ENCODE assay signal across 8 cellular contexts in genomic region chr1:212289262-212290077, GRCh38. TPM values are rescaled to one million over a fixed set of nuclear protein-coding genes. Genes with fewer than 3 reads are reported as not detected.
DNase-seq lines count a peak whose midpoint lies in the region; ATAC-seq lines count a peak whose summit lies in the region.
"Had no signal": no experiment of that assay in that cellular context is flagged by ENCODE, and none has a peak within 500 bp of the region (broad histone marks: within the 10 kb centered on the region; RNA-seq: fewer than 3 reads in every experiment).

No MANE protein-coding gene starts in this region.

- H3K4me1 Mint-ChIP-seq in CD4-positive, alpha-beta memory T cell: peaks cover 53 to 77% (median 65%) of the 10 kb centered on the region in 4 donors
- peaks cover 56% of the 10 kb centered on the region for H3K4me1 Mint-ChIP-seq in activated T-helper 2 cell treated with anti-CD3 and anti-CD28 coated beads, Interferon-gamma antibody, Interleukin-2, Interleukin-4, amounts not matched to agents 10 μg/mL and 5 μg/mL and 100 μg/mL, durations not matched to agents 14 hours and 24 hours and 36 hours (ENCODE audit: low read depth)
- peaks cover 42 to 77% (median 68%) of the 10 kb centered on the region in 7 donors for H3K4me1 Mint-ChIP-seq in naive thymus-derived CD4-positive, alpha-beta T cell

- H3K9me3 ChIP-seq in CD4-positive, alpha-beta memory T cell (ENCODE audit: control insufficient read depth in 1 of 2, low read length in 2 of 2): no peaks in the 10 kb centered on the region
- no peaks in the 10 kb centered on the region for H3K9me3 ChIP-seq in GM23248 (ENCODE audit: low read depth)
- H3K9me3 ChIP-seq in naive thymus-derived CD4-positive, alpha-beta T cell (ENCODE audit: control insufficient read depth in 2 of 3, low read length in 3 of 3): no peaks in the 10 kb centered on the region

- peak overlapping the region in 2 of 7 donors; percentile 27 to 28 for H3K27ac Mint-ChIP-seq in CD4-positive, alpha-beta memory T cell
- H3K27ac Mint-ChIP-seq in activated T-helper 2 cell treated with anti-CD3 and anti-CD28 coated beads, Interferon-gamma antibody, Interleukin-2, Interleukin-4, amounts not matched to agents 10 μg/mL and 5 μg/mL and 100 μg/mL, durations not matched to agents 14 hours and 24 hours and 36 hours: peak overlapping the region; percentile 13
- peak overlapping the region in 2 of 9 donors; percentile 28 to 36 for H3K27ac Mint-ChIP-seq in naive thymus-derived CD4-positive, alpha-beta T cell

- no peak for DNase-seq in CD4-positive, alpha-beta memory T cell
- no peak for DNase-seq in GM23248
- DNase-seq in activated T-helper 2 cell treated with anti-CD3 and anti-CD28 coated beads, Interferon-gamma antibody, Interleukin-2, Interleukin-4, amounts not matched to agents 10 μg/mL and 5 μg/mL and 100 μg/mL, durations not matched to agents 14 hours and 24 hours and 36 hours (ENCODE audit: low spot score): no peak
- no peak for DNase-seq in naive thymus-derived CD4-positive, alpha-beta T cell
- DNase-seq in HuH-7 (ENCODE audit: low spot score): no peak
- no peak for DNase-seq in UCSD-AML1 (lab: John Stamatoyannopoulos, UW; ENCODE audit: unreplicated experiment)
- DNase-seq: activated CD8-positive, alpha-beta memory T cell treated with anti-CD3 and anti-CD28 coated beads for 24 hours had no signal

- WGBS in GM23248 (ENCODE audit: low coverage in 1 of 2, low lambda C conversion rate in 2 of 2, missing lambda C conversion rate in 2 of 2), 2 experiments: 75 to 80% methylated on average over 4 of the region's 4 CpGs

- H3K36me3 Mint-ChIP-seq in CD4-positive, alpha-beta memory T cell: peaks cover 0 to 14% of the 10 kb centered on the region in 2 donors
- peaks cover 13% of the 10 kb centered on the region for H3K36me3 Mint-ChIP-seq in activated T-helper 2 cell treated with anti-CD3 and anti-CD28 coated beads, Interferon-gamma antibody, Interleukin-2, Interleukin-4, amounts not matched to agents 10 μg/mL and 5 μg/mL and 100 μg/mL, durations not matched to agents 14 hours and 24 hours and 36 hours (ENCODE audit: low read depth)
- peaks cover 0 to 9% (median 0%) of the 10 kb centered on the region in 5 donors for H3K36me3 Mint-ChIP-seq in naive thymus-derived CD4-positive, alpha-beta T cell

- H3K9ac ChIP-seq in GM23248: no peak overlapping the region

- H3K27me3 Mint-ChIP-seq in CD4-positive, alpha-beta memory T cell: no peaks in the 10 kb centered on the region
- no peaks in the 10 kb centered on the region for H3K27me3 Mint-ChIP-seq in activated T-helper 2 cell treated with anti-CD3 and anti-CD28 coated beads, Interferon-gamma antibody, Interleukin-2, Interleukin-4, amounts not matched to agents 10 μg/mL and 5 μg/mL and 100 μg/mL, durations not matched to agents 14 hours and 24 hours and 36 hours (ENCODE audit: low read depth)
- H3K27me3 Mint-ChIP-seq in naive thymus-derived CD4-positive, alpha-beta T cell: no peaks in the 10 kb centered on the region

- H3F3A ChIP-seq in GM23248 (ENCODE audit: insufficient read depth): peaks cover 10% of the 10 kb centered on the region; the same call in 1 of the 2 replicates

- in situ Hi-C loops in GM23248 (cut with MboI): no loop called here

- CTCF ChIA-PET in CD4-positive, alpha-beta memory T cell (lab: Charles Lee; ENCODE audit: partially characterized antibody): interaction anchor here (0.7 to 9.0 kb wide), 4 partner anchors 167 to 254 kb away, joined by 3 to 162 read pairs (median 4); partner anchors contain the start of genes DTL and INTS7
- CTCF ChIA-PET in naive thymus-derived CD4-positive, alpha-beta T cell (lab: Charles Lee): interaction anchor here (0.6 to 3.7 kb wide), 3 partner anchors 149 to 609 kb away, joined by 3 to 50 read pairs (median 4); no protein-coding TSS in a partner anchor

- no peaks in the 10 kb centered on the region for H3K9me3 Mint-ChIP-seq in CD4-positive, alpha-beta memory T cell
- H3K9me3 Mint-ChIP-seq in activated T-helper 2 cell treated with anti-CD3 and anti-CD28 coated beads, Interferon-gamma antibody, Interleukin-2, Interleukin-4, amounts not matched to agents 10 μg/mL and 5 μg/mL and 100 μg/mL, durations not matched to agents 14 hours and 24 hours and 36 hours: no peaks in the 10 kb centered on the region
- peaks cover 0 to 2% (median 0%) of the 10 kb centered on the region in 11 donors for H3K9me3 Mint-ChIP-seq in naive thymus-derived CD4-positive, alpha-beta T cell

- H4K20me1 ChIP-seq in GM23248 (ENCODE audit: insufficient read depth): no peaks in the 10 kb centered on the region; the same call in none of the 2 replicates

- POLR2A ChIA-PET in CD4-positive, alpha-beta memory T cell (lab: Charles Lee; ENCODE audit: partially characterized antibody): interaction anchor here (0.6 to 3.3 kb wide), 4 partner anchors 33 to 219 kb away, joined by 3 to 17 read pairs (median 5); partner anchors contain the start of gene NENF
- POLR2A ChIA-PET in naive thymus-derived CD4-positive, alpha-beta T cell (lab: Charles Lee): interaction anchor here (1.1 kb wide), 1 partner anchor 34 kb away, joined by 3 read pairs; no protein-coding TSS in a partner anchor

- peaks cover 68% of the 10 kb centered on the region for H3K4me1 ChIP-seq in CD4-positive, alpha-beta memory T cell (ENCODE audit: insufficient read depth, low read length)
- H3K4me1 ChIP-seq in GM23248 (ENCODE audit: insufficient read depth): peaks cover 42% of the 10 kb centered on the region
- H3K4me1 ChIP-seq in naive thymus-derived CD4-positive, alpha-beta T cell (ENCODE audit: control insufficient read depth in 2 of 2, insufficient read depth in 2 of 2, low read length in 2 of 2): peaks cover 42 to 56% of the 10 kb centered on the region in 2 donors

- no peak overlapping the region for H3K27ac ChIP-seq in CD4-positive, alpha-beta memory T cell (ENCODE audit: low read depth, low read length)
- no peak overlapping the region for H3K27ac ChIP-seq in GM23248
- no peak overlapping the region for H3K27ac ChIP-seq in naive thymus-derived CD4-positive, alpha-beta T cell (ENCODE audit: low read depth, low read length)

- no peak for ATAC-seq in naive thymus-derived CD4-positive, alpha-beta T cell
- no peak for ATAC-seq in HG03045 (IDR thresholded peaks at IDR 0.05; ENCODE audit: unreplicated experiment)

- peaks cover 86% of the 10 kb centered on the region for H3K79me2 ChIP-seq in GM23248 (ENCODE audit: insufficient read depth)

- H3K4me3 ChIP-seq in CD4-positive, alpha-beta memory T cell (ENCODE audit: low read length in 2 of 2): no peak overlapping the region
- H3K4me3 ChIP-seq in GM23248: no peak overlapping the region
- H3K4me3 ChIP-seq in naive thymus-derived CD4-positive, alpha-beta T cell (ENCODE audit: low read length): no peak overlapping the region

- intact Hi-C loops in CD4-positive, alpha-beta memory T cell (cut with micrococcal nuclease): loop anchor here (2.0 to 10.0 kb wide), 4 partner anchors 77 to 318 kb away; partner anchors contain the start of gene ATF3
- intact Hi-C loops in activated T-helper 2 cell treated with anti-CD3 and anti-CD28 coated beads, Interferon-gamma antibody, Interleukin-2, Interleukin-4, amounts not matched to agents 10 μg/mL and 5 μg/mL and 100 μg/mL, durations not matched to agents 14 hours and 24 hours and 36 hours (cut with micrococcal nuclease): loop anchor here (5.0 to 10.0 kb wide), 4 partner anchors 57 to 455 kb away; partner anchors contain the start of gene LPGAT1
- intact Hi-C loops in naive thymus-derived CD4-positive, alpha-beta T cell (cut with micrococcal nuclease): loop anchor here (1.0 to 10.0 kb wide), 11 partner anchors 12 to 1995 kb away; partner anchors contain the start of genes FLVCR1 (in 1 of the 2), LPGAT1 (in 1 of the 2) and SMYD2 (in 1 of the 2)

- no peaks in the 10 kb centered on the region for H3K9me2 ChIP-seq in GM23248 (ENCODE audit: insufficient read depth)

- H3K4me3 Mint-ChIP-seq in CD4-positive, alpha-beta memory T cell: peak overlapping the region in 7 of 8 donors; percentile 36 to 80 (median 72)
- H3K4me3 Mint-ChIP-seq in activated T-helper 2 cell treated with anti-CD3 and anti-CD28 coated beads, Interferon-gamma antibody, Interleukin-2, Interleukin-4, amounts not matched to agents 10 μg/mL and 5 μg/mL and 100 μg/mL, durations not matched to agents 14 hours and 24 hours and 36 hours (ENCODE audit: low read depth): peak overlapping the region; percentile 48
- H3K4me3 Mint-ChIP-seq in naive thymus-derived CD4-positive, alpha-beta T cell: peak overlapping the region; percentile 17 to 98 (median 72)

- peak overlapping the region; percentile 98 for H3K4me2 ChIP-seq in GM23248 (ENCODE audit: unreplicated experiment)

- no peaks in the 10 kb centered on the region for H3K27me3 ChIP-seq in CD4-positive, alpha-beta memory T cell (ENCODE audit: insufficient read depth, low read length)
- H3K27me3 ChIP-seq in GM23248 (replicated peaks; ENCODE audit: insufficient read depth): no peaks in the 10 kb centered on the region
- H3K27me3 ChIP-seq in naive thymus-derived CD4-positive, alpha-beta T cell (ENCODE audit: control insufficient read depth in 2 of 2, insufficient read depth in 2 of 2, low read length in 2 of 2): no peaks in the 10 kb centered on the region

- H3K36me3 ChIP-seq in CD4-positive, alpha-beta memory T cell (ENCODE audit: insufficient read depth, low read length): no peaks in the 10 kb centered on the region
- no peaks in the 10 kb centered on the region for H3K36me3 ChIP-seq in GM23248 (ENCODE audit: low read depth)
- H3K36me3 ChIP-seq in naive thymus-derived CD4-positive, alpha-beta T cell (ENCODE audit: control insufficient read depth in 2 of 3, insufficient read depth in 3 of 3, low read length in 3 of 3): peaks cover 0 to 5% (median 0%) of the 10 kb centered on the region in 3 experiments

- H2AFZ ChIP-seq in GM23248: no peak overlapping the region

RNA-seq across cellular contexts. Expression of gene PPP2R5A, which starts 4.3 kb away (rescaled TPM):
- total RNA-seq in CD4-positive, alpha-beta memory T cell: 10 to 100 TPM; 53.8 to 55.0 TPM
- polyA plus RNA-seq in CD4-positive, alpha-beta memory T cell: 10 to 100 TPM; 37.9 to 43.0 TPM
- total RNA-seq in GM23248 (2014; rRNA removed; shearing (Covaris generic)): 31.7 and 37.9 TPM in 2 replicates
- polyA plus RNA-seq in GM23248 (2016; fragmentation: Nextera tagmentation; extraction: Ambion mirVana): 13.9 and 14.2 TPM in 2 replicates
- 40.4 and 42.1 TPM in 2 replicates for total RNA-seq in activated T-helper 2 cell treated with anti-CD3 and anti-CD28 coated beads, Interferon-gamma antibody, Interleukin-2, Interleukin-4, amounts not matched to agents 10 μg/mL and 5 μg/mL and 100 μg/mL, durations not matched to agents 14 hours and 24 hours and 36 hours
- total RNA-seq in naive thymus-derived CD4-positive, alpha-beta T cell: 10 to 100 TPM; 38.5 to 52.7 (median 49.8) TPM
- 10 to 100 TPM; 22.9 to 27.5 TPM for polyA plus RNA-seq in naive thymus-derived CD4-positive, alpha-beta T cell
